In the genomic region with DNA sequence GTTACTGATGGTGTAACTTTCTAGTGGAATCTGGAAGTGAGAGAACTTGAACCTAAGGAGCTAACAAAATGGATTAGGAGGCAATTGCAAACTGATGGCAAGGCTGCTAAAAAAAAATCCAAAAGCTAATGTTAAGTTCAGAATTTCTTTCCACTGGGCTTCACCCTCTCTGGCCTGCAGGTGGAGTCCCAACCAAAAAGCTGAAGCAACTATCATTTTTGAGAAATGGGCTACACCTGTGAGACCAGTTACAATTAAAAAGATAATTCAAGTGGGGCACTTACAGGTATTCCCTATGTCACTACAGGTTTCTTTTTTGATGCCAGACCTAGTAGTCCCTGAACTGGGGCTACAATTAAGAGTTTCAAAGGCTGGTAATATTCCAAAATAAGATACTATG, we compare ENCODE assay signal across 8 cellular contexts.
DNase-seq lines count a peak whose midpoint lies in the region; ATAC-seq, FAIRE-seq and TF ChIP-seq lines count a peak whose summit lies in the region.

No MANE protein-coding gene starts in this region.

- no peak overlapping the region for H3K4me3 Mint-ChIP-seq in naive thymus-derived CD8-positive, alpha-beta T cell

- POLR2A ChIA-PET in naive thymus-derived CD8-positive, alpha-beta T cell (lab: Charles Lee) = no interaction called here

- H3K27ac Mint-ChIP-seq in naive thymus-derived CD8-positive, alpha-beta T cell = no peak overlapping the region

- H3K36me3 Mint-ChIP-seq in naive thymus-derived CD8-positive, alpha-beta T cell = no peaks in the 10 kb centered on the region

- H3K36me3 ChIP-seq in kidney (ENCODE audit: control insufficient read depth in 1 of 2, insufficient read depth in 2 of 2, low read length in 2 of 2) = no peaks in the 10 kb centered on the region

- intact Hi-C loops in kidney (cut with DNase I) = no loop called here

- TF ChIP-seq CTCF in D721Med (IDR thresholded peaks at IDR 0.05; ENCODE audit: insufficient read depth, missing control alignments) (peak; percentile 26), kidney (IDR thresholded peaks at IDR 0.05; ENCODE audit: borderline replicate concordance, extremely low read depth, insufficient read depth) (peak; percentile 20)

- H3K9me3 ChIP-seq in kidney (ENCODE audit: control insufficient read depth in 1 of 2, low read length in 2 of 2) = no peaks in the 10 kb centered on the region

- peaks cover 0 to 4% (median 0%) of the 10 kb centered on the region in 4 donors for H3K4me1 Mint-ChIP-seq in naive thymus-derived CD8-positive, alpha-beta T cell

- FAIRE-seq in D721Med (lab: Jason Lieb, UNC) = no peak
- FAIRE-seq in kidney (lab: Jason Lieb, UNC) = no peak

- H3K4me1 ChIP-seq in kidney (ENCODE audit: control insufficient read depth in 1 of 2, insufficient read depth in 1 of 2, low read depth in 1 of 2, low read length in 2 of 2) = no peaks in the 10 kb centered on the region

- no peak overlapping the region for H3K9ac ChIP-seq in kidney (ENCODE audit: low read length in 2 of 2)

- no peak overlapping the region for H3K4me3 ChIP-seq in kidney (ENCODE audit: low read length in 2 of 2)

- no peak overlapping the region for H3K27ac ChIP-seq in kidney (ENCODE audit: low read depth in 2 of 2, low read length in 2 of 2)

- DNase-seq in D721Med (ENCODE audit: insufficient read length, low spot score) = no peak
- DNase-seq in SW480 (ENCODE audit: low spot score) = peak; percentile 3
- no peak for DNase-seq in kidney
- DNase-seq in naive thymus-derived CD8-positive, alpha-beta T cell = no peak

- peaks cover 0 to 1% (median 0%) of the 10 kb centered on the region in 5 donors for H3K27me3 Mint-ChIP-seq in naive thymus-derived CD8-positive, alpha-beta T cell

- ATAC-seq in GM21717 (IDR thresholded peaks at IDR 0.05; ENCODE audit: unreplicated experiment) (peak; percentile 47), HG03025 (IDR thresholded peaks at IDR 0.05; ENCODE audit: low FRiP score, unreplicated experiment) (no peak), GM19452 (IDR thresholded peaks at IDR 0.05; ENCODE audit: unreplicated experiment) (no peak), GM19324 (IDR thresholded peaks at IDR 0.05; ENCODE audit: low FRiP score, unreplicated experiment) (no peak)
- ATAC-seq in naive thymus-derived CD8-positive, alpha-beta T cell = no peak

- H3K9me3 Mint-ChIP-seq in naive thymus-derived CD8-positive, alpha-beta T cell = peaks cover 0 to 1% (median 0%) of the 10 kb centered on the region in 9 donors
